In the genomic region with DNA sequence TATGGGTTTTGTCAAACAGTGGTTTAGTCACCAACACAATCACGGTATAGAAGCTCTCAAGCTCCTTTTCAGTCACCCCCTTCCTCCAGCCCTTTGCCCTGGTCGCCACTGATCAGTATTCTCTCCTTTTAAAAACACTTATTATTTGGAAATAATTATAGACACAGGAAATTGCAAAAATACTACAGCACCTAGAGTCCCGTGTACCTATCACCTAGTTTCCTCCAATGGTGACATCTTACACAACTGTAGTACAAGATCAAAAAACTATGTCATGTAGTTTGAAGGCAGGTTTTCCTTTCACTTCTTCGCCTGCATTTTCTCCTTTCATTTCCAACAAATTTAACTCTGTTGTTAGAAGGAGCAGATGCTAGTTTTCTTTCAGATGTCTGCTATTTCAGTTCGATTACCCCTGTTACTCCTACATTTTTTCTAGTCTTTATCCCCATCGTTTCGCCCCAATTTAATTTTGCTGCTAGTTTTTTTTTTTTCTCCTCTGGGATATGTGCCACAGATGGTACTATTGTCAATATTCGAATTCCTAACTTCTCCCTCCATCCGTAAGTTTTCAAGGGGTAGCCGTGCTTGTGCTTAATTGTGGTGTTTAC, we compare ENCODE assay signal across 8 cellular contexts. TPM values are rescaled to one million over a fixed set of nuclear protein-coding genes. Genes with fewer than 3 reads are reported as not detected.
DNase-seq lines count a peak whose midpoint lies in the region; ATAC-seq and TF ChIP-seq lines count a peak whose summit lies in the region.

No MANE protein-coding gene starts in this region.

- peak overlapping the region; percentile 98 to 100 for H3K27ac ChIP-seq in liver (ENCODE audit: low read depth in 1 of 2, low read length in 2 of 2)

- peaks cover 0 to 1% (median 0%) of the 10 kb centered on the region in 4 donors for H3K36me3 ChIP-seq in liver (ENCODE audit: control insufficient read depth in 4 of 4, insufficient read depth in 3 of 4, low read depth in 1 of 4, low read length in 3 of 4)

- H3K4me3 ChIP-seq in cardiac fibroblast (replicated peaks in 1 of 2; ENCODE audit: low read depth in 2 of 2, low read length in 2 of 2) = peak overlapping the region; percentile 58 to 74
- peak overlapping the region; percentile 73 to 90 (median 84) for H3K4me3 ChIP-seq in liver (ENCODE audit: low read depth in 1 of 3, low read length in 3 of 3)

- no peak for TF ChIP-seq CTCF in cardiac fibroblast (IDR thresholded peaks at IDR 0.05; ENCODE audit: low read depth, low read length)
- no peak for TF ChIP-seq CTCF in liver (IDR thresholded peaks at IDR 0.05; ENCODE audit: low read depth, low read length, missing input control)

- H3K9ac ChIP-seq in liver (ENCODE audit: low read depth in 1 of 2, low read length in 2 of 2) = peak overlapping the region; percentile 84 to 100

- no peaks in the 10 kb centered on the region for H3K9me3 ChIP-seq in liver (ENCODE audit: control insufficient read depth in 4 of 4, low read length in 3 of 4)

- DNase-seq in DMS53 (lab: John Stamatoyannopoulos, UW) = peak; percentile 67
- peak; percentile 77 for DNase-seq in OCI-M1 (lab: John Stamatoyannopoulos, UW)
- DNase-seq in cardiac fibroblast (ENCODE audit: low read depth in 2 of 2) = peak; percentile 38 to 42
- DNase-seq in superior temporal gyrus (ENCODE audit: extremely low spot score) = peak; percentile 87
- DNase-seq in amniotic stem cell (lab: John Stamatoyannopoulos, UW) = no peak

- no peaks in the 10 kb centered on the region for H3K27me3 ChIP-seq in liver (ENCODE audit: control insufficient read depth in 4 of 4, insufficient read depth in 4 of 4, low read length in 3 of 4)

- WGBS in liver = under 1% methylated on average over 10 of the region's 10 CpGs

- no peak for TF ChIP-seq RAD21 in liver (IDR thresholded peaks at IDR 0.05)

- ATAC-seq in GM21786 (IDR thresholded peaks at IDR 0.05; ENCODE audit: unreplicated experiment) (peak; percentile 25), GM19324 (IDR thresholded peaks at IDR 0.05; ENCODE audit: low FRiP score, unreplicated experiment) (no peak)

- H3K4me1 ChIP-seq in liver (ENCODE audit: control insufficient read depth in 4 of 4, insufficient read depth in 4 of 4, low read length in 3 of 4) = peaks cover 0 to 8% (median 2%) of the 10 kb centered on the region in 4 donors

TF ChIP-seq in liver, 16 proteins besides CTCF, POLR2A, EP300 and RAD21:
- TF ChIP-seq GABPA (IDR thresholded peaks at IDR 0.05 in 1 of 2, conservative IDR thresholded peaks at IDR 0.05 in 1 of 2) (no peak), RXRA (IDR thresholded peaks at IDR 0.05) (peak; percentile 53 to 57), TAF1 (conservative IDR thresholded peaks at IDR 0.05) (peak; percentile 40), HNF4G (IDR thresholded peaks at IDR 0.05) (no peak), EGR1 (IDR thresholded peaks at IDR 0.05; ENCODE audit: low read depth in 2 of 2) (no peak), YY1 (IDR thresholded peaks at IDR 0.05) (no peak), FOXA2 (IDR thresholded peaks at IDR 0.05) (no peak), SP1 (IDR thresholded peaks at IDR 0.05) (peak; percentile 72), HNF4A (conservative IDR thresholded peaks at IDR 0.05) (peak in 1 of 2 donors; percentile 20), JUND (IDR thresholded peaks at IDR 0.05) (peak in 1 of 2 donors; percentile 22), FOXA1 (IDR thresholded peaks at IDR 0.05) (no peak)
- TF ChIP-seq, protein P1, sequence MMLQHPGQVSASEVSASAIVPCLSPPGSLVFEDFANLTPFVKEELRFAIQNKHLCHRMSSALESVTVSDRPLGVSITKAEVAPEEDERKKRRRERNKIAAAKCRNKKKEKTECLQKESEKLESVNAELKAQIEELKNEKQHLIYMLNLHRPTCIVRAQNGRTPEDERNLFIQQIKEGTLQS (IDR thresholded peaks at IDR 0.05) = no peak
- TF ChIP-seq, protein P2, sequence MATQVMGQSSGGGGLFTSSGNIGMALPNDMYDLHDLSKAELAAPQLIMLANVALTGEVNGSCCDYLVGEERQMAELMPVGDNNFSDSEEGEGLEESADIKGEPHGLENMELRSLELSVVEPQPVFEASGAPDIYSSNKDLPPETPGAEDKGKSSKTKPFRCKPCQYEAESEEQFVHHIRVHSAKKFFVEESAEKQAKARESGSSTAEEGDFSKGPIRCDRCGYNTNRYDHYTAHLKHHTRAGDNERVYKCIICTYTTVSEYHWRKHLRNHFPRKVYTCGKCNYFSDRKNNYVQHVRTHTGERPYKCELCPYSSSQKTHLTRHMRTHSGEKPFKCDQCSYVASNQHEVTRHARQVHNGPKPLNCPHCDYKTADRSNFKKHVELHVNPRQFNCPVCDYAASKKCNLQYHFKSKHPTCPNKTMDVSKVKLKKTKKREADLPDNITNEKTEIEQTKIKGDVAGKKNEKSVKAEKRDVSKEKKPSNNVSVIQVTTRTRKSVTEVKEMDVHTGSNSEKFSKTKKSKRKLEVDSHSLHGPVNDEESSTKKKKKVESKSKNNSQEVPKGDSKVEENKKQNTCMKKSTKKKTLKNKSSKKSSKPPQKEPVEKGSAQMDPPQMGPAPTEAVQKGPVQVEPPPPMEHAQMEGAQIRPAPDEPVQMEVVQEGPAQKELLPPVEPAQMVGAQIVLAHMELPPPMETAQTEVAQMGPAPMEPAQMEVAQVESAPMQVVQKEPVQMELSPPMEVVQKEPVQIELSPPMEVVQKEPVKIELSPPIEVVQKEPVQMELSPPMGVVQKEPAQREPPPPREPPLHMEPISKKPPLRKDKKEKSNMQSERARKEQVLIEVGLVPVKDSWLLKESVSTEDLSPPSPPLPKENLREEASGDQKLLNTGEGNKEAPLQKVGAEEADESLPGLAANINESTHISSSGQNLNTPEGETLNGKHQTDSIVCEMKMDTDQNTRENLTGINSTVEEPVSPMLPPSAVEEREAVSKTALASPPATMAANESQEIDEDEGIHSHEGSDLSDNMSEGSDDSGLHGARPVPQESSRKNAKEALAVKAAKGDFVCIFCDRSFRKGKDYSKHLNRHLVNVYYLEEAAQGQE (IDR thresholded peaks at IDR 0.05) = no peak
- TF ChIP-seq, protein P3, sequence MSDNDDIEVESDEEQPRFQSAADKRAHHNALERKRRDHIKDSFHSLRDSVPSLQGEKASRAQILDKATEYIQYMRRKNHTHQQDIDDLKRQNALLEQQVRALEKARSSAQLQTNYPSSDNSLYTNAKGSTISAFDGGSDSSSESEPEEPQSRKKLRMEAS (IDR thresholded peaks at IDR 0.05) = peak; percentile 12

RNA-seq across cellular contexts. Expression of a gene that starts 0.6 kb away (rescaled TPM):
- total RNA-seq in liver = 1 to 10 TPM; 7.3 to 7.8 TPM
- 1 to 10 TPM; 3.1 to 7.5 TPM for polyA plus RNA-seq in liver
